8 cellular contexts compared by ENCODE assay signal in genomic region chr19:47719047-47719885, GRCh38. TPM values are rescaled to one million over a fixed set of nuclear protein-coding genes. Genes with fewer than 3 reads are reported as not detected.
DNase-seq lines count a peak whose midpoint lies in the region; ATAC-seq, FAIRE-seq and TF ChIP-seq lines count a peak whose summit lies in the region.

No MANE protein-coding gene starts in this region.

- 16 to 18% methylated on average over 24 to 27 of the region's 27 CpGs for WGBS in esophagus, 2 donors

- H3K36me3 ChIP-seq in esophagus (ENCODE audit: control insufficient read depth in 2 of 2, insufficient read depth in 2 of 2, low read length in 1 of 2) (peaks cover 0 to 15% of the 10 kb centered on the region in 2 donors), muscle layer of duodenum (ENCODE audit: control insufficient read depth in 1 of 2, insufficient read depth in 2 of 2, low read length in 2 of 2) (peaks cover 0 to 11% of the 10 kb centered on the region in 2 donors)

- H3K4me3 ChIP-seq in esophagus (ENCODE audit: low read depth in 1 of 2, low read length in 2 of 2) = no peak overlapping the region
- peak overlapping the region in 1 of 2 donors; percentile 44 for H3K4me3 ChIP-seq in muscle layer of duodenum (ENCODE audit: low read depth in 1 of 2, low read length in 2 of 2)

- no peak for TF ChIP-seq CTCF in CD4-positive, alpha-beta T cell (IDR thresholded peaks at IDR 0.05)

- intact Hi-C loops in CD4-positive, alpha-beta T cell (cut with DNase I, micrococcal nuclease) = no loop called here

- no peaks in the 10 kb centered on the region for H3K9me3 Mint-ChIP-seq in CD4-positive, alpha-beta T cell
- no peaks in the 10 kb centered on the region for H3K9me3 Mint-ChIP-seq in activated T-cell treated with anti-CD3 and anti-CD28 coated beads, Interleukin-2, amount 50 U/mL, for 24 hours

- H3K9me3 ChIP-seq in esophagus (ENCODE audit: control insufficient read depth in 2 of 2, insufficient read depth in 1 of 2, low read depth in 1 of 2, low read length in 1 of 2) (no peaks in the 10 kb centered on the region), muscle layer of duodenum (ENCODE audit: control insufficient read depth in 1 of 2, low read length in 2 of 2) (no peaks in the 10 kb centered on the region)
- H3K9me3 ChIP-seq in CD4-positive, alpha-beta T cell (ENCODE audit: control insufficient read depth, low read length) = peaks cover 5% of the 10 kb centered on the region

- H3K27ac ChIP-seq in esophagus (ENCODE audit: low read depth in 2 of 2, low read length in 1 of 2) = peak overlapping the region; percentile 92 to 94
- peak overlapping the region; percentile 67 for H3K27ac ChIP-seq in muscle layer of duodenum (ENCODE audit: low read length)
- no peak overlapping the region for H3K27ac ChIP-seq in CD4-positive, alpha-beta T cell (ENCODE audit: low read depth, low read length)

- peaks cover 42% of the 10 kb centered on the region for H3K27me3 Mint-ChIP-seq in CD4-positive, alpha-beta T cell
- H3K27me3 Mint-ChIP-seq in activated T-cell treated with anti-CD3 and anti-CD28 coated beads, Interleukin-2, amount 50 U/mL, for 24 hours = peaks cover 38% of the 10 kb centered on the region

- CTCF ChIA-PET in CD4-positive, alpha-beta T cell (lab: Charles Lee) = no interaction called here

- H3K27ac Mint-ChIP-seq in CD4-positive, alpha-beta T cell = no peak overlapping the region
- H3K27ac Mint-ChIP-seq in activated T-cell treated with anti-CD3 and anti-CD28 coated beads, Interleukin-2, amount 50 U/mL, for 24 hours = no peak overlapping the region

- peaks cover 10 to 24% of the 10 kb centered on the region in 2 donors for H3K4me1 ChIP-seq in esophagus (ENCODE audit: control insufficient read depth in 2 of 2, insufficient read depth in 2 of 2, low read length in 1 of 2)
- peaks cover 0 to 81% of the 10 kb centered on the region in 2 donors for H3K4me1 ChIP-seq in muscle layer of duodenum (ENCODE audit: control insufficient read depth in 1 of 2, insufficient read depth in 2 of 2, low read length in 2 of 2)

- ATAC-seq in CD4-positive, alpha-beta T cell (ENCODE audit: poor library complexity) = no peak

- DNase-seq in AG08395 (ENCODE audit: low spot score) (peak; percentile 93), NCI-H524 (lab: John Stamatoyannopoulos, UW) (peak; percentile 85 to 87), NCI-H2081 treated with DMSO at 0.1 percent for 48 hours (lab: John Stamatoyannopoulos, UW) (no peak), GM19239 (ENCODE audit: insufficient read length, low spot score) (no peak)
- DNase-seq in CD4-positive, alpha-beta T cell = no peak
- DNase-seq in activated T-cell treated with anti-CD3 and anti-CD28 coated beads, Interleukin-2, amount 50 U/mL, for 24 hours = no peak

- POLR2A ChIA-PET in CD4-positive, alpha-beta T cell (lab: Charles Lee) = no interaction called here

- no peak overlapping the region for H3K4me3 Mint-ChIP-seq in CD4-positive, alpha-beta T cell
- H3K4me3 Mint-ChIP-seq in activated T-cell treated with anti-CD3 and anti-CD28 coated beads, Interleukin-2, amount 50 U/mL, for 24 hours = no peak overlapping the region

- H3K36me3 Mint-ChIP-seq in CD4-positive, alpha-beta T cell (ENCODE audit: low read depth) = no peaks in the 10 kb centered on the region
- no peaks in the 10 kb centered on the region for H3K36me3 Mint-ChIP-seq in activated T-cell treated with anti-CD3 and anti-CD28 coated beads, Interleukin-2, amount 50 U/mL, for 24 hours (ENCODE audit: low read depth)

- no peaks in the 10 kb centered on the region for H3K4me1 Mint-ChIP-seq in CD4-positive, alpha-beta T cell (ENCODE audit: low read depth)
- no peaks in the 10 kb centered on the region for H3K4me1 Mint-ChIP-seq in activated T-cell treated with anti-CD3 and anti-CD28 coated beads, Interleukin-2, amount 50 U/mL, for 24 hours (ENCODE audit: low read depth)

- H3K27me3 ChIP-seq in esophagus (ENCODE audit: control insufficient read depth in 1 of 2, insufficient read depth in 2 of 2, low read length in 2 of 2) (no peaks in the 10 kb centered on the region), muscle layer of duodenum (ENCODE audit: low read depth, low read length) (no peaks in the 10 kb centered on the region)
- peaks cover 3% of the 10 kb centered on the region for H3K27me3 ChIP-seq in CD4-positive, alpha-beta T cell (ENCODE audit: control insufficient read depth, insufficient read depth, low read length)

- no peak for FAIRE-seq in GM19239 (lab: Jason Lieb, UNC)

RNA-seq across cellular contexts. Expression of gene EHD2, which starts 6.0 kb away (rescaled TPM):
- 10 to 100 TPM; 22.4 to 27.4 TPM for polyA plus RNA-seq in esophagus
- under 1 TPM in 1 of 2 experiments, not detected in 1; 0.16 TPM for total RNA-seq in CD4-positive, alpha-beta T cell

RNA-seq across cellular contexts. Expression of gene NOP53, which starts 26.1 kb away (rescaled TPM):
- 100 to 1,000 TPM; 245 to 253 TPM for polyA plus RNA-seq in esophagus
- 1,000 to 10,000 TPM; 1,074 to 1,154 TPM for total RNA-seq in CD4-positive, alpha-beta T cell

RNA-seq across cellular contexts. Expression of gene SELENOW, which starts 59.2 kb away (rescaled TPM):
- polyA plus RNA-seq in esophagus = 100 to 1,000 TPM; 212 to 257 TPM
- total RNA-seq in CD4-positive, alpha-beta T cell = 10 to 100 TPM; 71.6 TPM

Comparison
In these comparisons a context has a peak if more than half of its experiments do, and no peak if none do; other contexts are left out.
1. DNase-seq: peak in AG08395 (single experiment) and NCI-H524 (2 of 2); none in CD4-positive, alpha-beta T cell (0 of 10), activated T-cell treated with anti-CD3 and anti-CD28 coated beads, Interleukin-2, amount 50 U/mL, for 24 hours (single experiment), NCI-H2081 treated with DMSO at 0.1 percent for 48 hours (single experiment) and GM19239 (single experiment).